20 cellular contexts compared by ENCODE assay signal in genomic region chr15:31560643-31561042, GRCh38.
DNase-seq lines count a peak whose midpoint lies in the region; ATAC-seq and TF ChIP-seq lines count a peak whose summit lies in the region.
"Had no signal": no experiment of that assay in that cellular context is flagged by ENCODE, and none has a peak within 500 bp of the region (broad histone marks: within the 10 kb centered on the region; RNA-seq: fewer than 3 reads in every experiment).

No MANE protein-coding gene starts in this region.

- WGBS in esophagus muscularis mucosa: 74% methylated on average over 4 of the region's 4 CpGs

- H3F3A ChIP-seq in neural progenitor cell (ENCODE audit: low read depth): no peaks in the 10 kb centered on the region

- no peak for ATAC-seq in GM21723 (IDR thresholded peaks at IDR 0.05; ENCODE audit: unreplicated experiment)
- no peak for ATAC-seq in GM21381 (IDR thresholded peaks at IDR 0.05; ENCODE audit: unreplicated experiment)
- ATAC-seq in left colon: no peak

- peak overlapping the region; percentile 21 for H3K4me2 ChIP-seq in neural progenitor cell
- H3K4me2 ChIP-seq: BLaER1 treated with 17β-estradiol and CSF1 and Interleukin-3, amounts not matched to agents 10 nM and 100 nM had no signal

- intact Hi-C loops in activated CD4-positive, alpha-beta T cell treated with anti-CD3 and anti-CD28 coated beads, Interleukin-2, amount 10 ng/mL, durations not matched to agents 24 days and 14 days (cut with micrococcal nuclease): no loop called here
- intact Hi-C loops in esophagus muscularis mucosa (cut with DNase I): no loop called here
- intact Hi-C loops in left colon (cut with DNase I, micrococcal nuclease): no loop called here

- H3K4me3 ChIP-seq in esophagus muscularis mucosa: no peak overlapping the region
- H3K4me3 ChIP-seq in neural progenitor cell: no peak overlapping the region
- H3K4me3 ChIP-seq: BLaER1 treated with 17β-estradiol and CSF1 and Interleukin-3, amounts not matched to agents 10 nM and 100 nM; HAP-1 had no signal

- no peak for TF ChIP-seq EP300 in esophagus muscularis mucosa (IDR thresholded peaks at IDR 0.05)

- peaks cover 0 to 12% (median 2%) of the 10 kb centered on the region in 4 donors for H3K36me3 ChIP-seq in esophagus muscularis mucosa
- no peaks in the 10 kb centered on the region for H3K36me3 ChIP-seq in neural progenitor cell
- H3K36me3 ChIP-seq: BE2C; BLaER1 treated with 17β-estradiol and CSF1 and Interleukin-3, amounts not matched to agents 10 nM and 100 nM; HAP-1 had no signal

- H3K27ac ChIP-seq in esophagus muscularis mucosa (replicated peaks in 1 of 4): no peak overlapping the region
- no peak overlapping the region for H3K27ac ChIP-seq in neural progenitor cell
- H3K27ac ChIP-seq: 22Rv1; BLaER1 treated with 17β-estradiol and CSF1 and Interleukin-3, amounts not matched to agents 10 nM and 100 nM had no signal

- no peak for TF ChIP-seq CTCF in esophagus muscularis mucosa (IDR thresholded peaks at IDR 0.05)
- no peak for TF ChIP-seq CTCF in neural progenitor cell (IDR thresholded peaks at IDR 0.05)

- TF ChIP-seq POLR2A in esophagus muscularis mucosa (IDR thresholded peaks at IDR 0.05; ENCODE audit: low read depth): no peak

- H3K4me1 ChIP-seq in esophagus muscularis mucosa (peaks cover 0 to 3% (median 0%) of the 10 kb centered on the region in 4 donors), neural progenitor cell (peaks cover 15% of the 10 kb centered on the region)
- H3K4me1 ChIP-seq: BE2C; BLaER1 treated with 17β-estradiol and CSF1 and Interleukin-3, amounts not matched to agents 10 nM and 100 nM; HAP-1 had no signal

- no peak overlapping the region for H3K9ac ChIP-seq in neural progenitor cell
- H3K9ac ChIP-seq: BLaER1 treated with 17β-estradiol and CSF1 and Interleukin-3, amounts not matched to agents 10 nM and 100 nM had no signal

- no peaks in the 10 kb centered on the region for H3K36me3 Mint-ChIP-seq in activated CD4-positive, alpha-beta T cell treated with anti-CD3 and anti-CD28 coated beads, Interleukin-2, amount 10 ng/mL, durations not matched to agents 24 days and 14 days (ENCODE audit: low read depth)
- no peaks in the 10 kb centered on the region for H3K36me3 Mint-ChIP-seq in neural progenitor cell
- H3K36me3 Mint-ChIP-seq: CD14-positive monocyte had no signal

- H3K79me2 ChIP-seq in neural progenitor cell (ENCODE audit: low read depth): no peaks in the 10 kb centered on the region

- H3K9me3 Mint-ChIP-seq in activated CD4-positive, alpha-beta T cell treated with anti-CD3 and anti-CD28 coated beads, Interleukin-2, amount 10 ng/mL, durations not matched to agents 24 days and 14 days: no peaks in the 10 kb centered on the region
- no peaks in the 10 kb centered on the region for H3K9me3 Mint-ChIP-seq in neural progenitor cell
- H3K9me3 Mint-ChIP-seq: CD4-positive, alpha-beta T cell; HFFc6 had no signal

- H3K4me3 Mint-ChIP-seq in activated CD4-positive, alpha-beta T cell treated with anti-CD3 and anti-CD28 coated beads, Interleukin-2, amount 10 ng/mL, durations not matched to agents 24 days and 14 days: no peak overlapping the region
- no peak overlapping the region for H3K4me3 Mint-ChIP-seq in neural progenitor cell
- H3K4me3 Mint-ChIP-seq: CD14-positive monocyte; CD4-positive, alpha-beta T cell; HFFc6 had no signal

- no peaks in the 10 kb centered on the region for H3K9me3 ChIP-seq in esophagus muscularis mucosa
- no peaks in the 10 kb centered on the region for H3K9me3 ChIP-seq in neural progenitor cell (ENCODE audit: low read depth)
- H3K9me3 ChIP-seq: BE2C; BLaER1 treated with 17β-estradiol and CSF1 and Interleukin-3, amounts not matched to agents 10 nM and 100 nM; HAP-1 had no signal

- no peak overlapping the region for H2AFZ ChIP-seq in neural progenitor cell (replicated peaks)

- no peaks in the 10 kb centered on the region for H4K20me1 ChIP-seq in neural progenitor cell (ENCODE audit: low read depth)
- H4K20me1 ChIP-seq: BLaER1 treated with 17β-estradiol and CSF1 and Interleukin-3, amounts not matched to agents 10 nM and 100 nM had no signal

- DNase-seq in activated CD4-positive, alpha-beta T cell treated with anti-CD3 and anti-CD28 coated beads, Interleukin-2, amount 10 ng/mL, durations not matched to agents 24 days and 14 days: peak; percentile 40
- DNase-seq in activated CD4-positive, alpha-beta T cell treated with anti-CD3 and anti-CD28 coated beads for 1 hour: no peak
- DNase-seq in esophagus muscularis mucosa (ENCODE audit: extremely low spot score) (peak; percentile 81), neural progenitor cell (ENCODE audit: low spot score) (no peak), left colon (no peak), islet precursor cell (no peak)
- DNase-seq: AML-193; BE2C; CD4-positive, alpha-beta T cell; COR-L47; DMS153; DND-41; GOT3; HFFc6 had no signal

- H3K27me3 Mint-ChIP-seq in activated CD4-positive, alpha-beta T cell treated with anti-CD3 and anti-CD28 coated beads, Interleukin-2, amount 10 ng/mL, durations not matched to agents 24 days and 14 days: peaks cover 5% of the 10 kb centered on the region
- peaks cover 3% of the 10 kb centered on the region for H3K27me3 Mint-ChIP-seq in neural progenitor cell (ENCODE audit: insufficient read depth, low read depth)
- H3K27me3 Mint-ChIP-seq: CD4-positive, alpha-beta T cell had no signal

- no peak overlapping the region for H3K27ac Mint-ChIP-seq in activated CD4-positive, alpha-beta T cell treated with anti-CD3 and anti-CD28 coated beads, Interleukin-2, amount 10 ng/mL, durations not matched to agents 24 days and 14 days
- peak overlapping the region; percentile 74 for H3K27ac Mint-ChIP-seq in neural progenitor cell
- H3K27ac Mint-ChIP-seq: CD14-positive monocyte; CD4-positive, alpha-beta T cell; HFFc6 had no signal

- H3K27me3 ChIP-seq in esophagus muscularis mucosa: no peaks in the 10 kb centered on the region
- H3K27me3 ChIP-seq in neural progenitor cell: no peaks in the 10 kb centered on the region
- H3K27me3 ChIP-seq: BE2C; BLaER1 treated with 17β-estradiol and CSF1 and Interleukin-3, amounts not matched to agents 10 nM and 100 nM had no signal

- H3K4me1 Mint-ChIP-seq in activated CD4-positive, alpha-beta T cell treated with anti-CD3 and anti-CD28 coated beads, Interleukin-2, amount 10 ng/mL, durations not matched to agents 24 days and 14 days: no peaks in the 10 kb centered on the region
- H3K4me1 Mint-ChIP-seq in neural progenitor cell: peaks cover 17% of the 10 kb centered on the region
- H3K4me1 Mint-ChIP-seq: CD14-positive monocyte had no signal

Comparison
In these comparisons a context has a peak if more than half of its experiments do, and no peak if none do; other contexts are left out.
1. DNase-seq: peak in activated CD4-positive, alpha-beta T cell treated with anti-CD3 and anti-CD28 coated beads, Interleukin-2, amount 10 ng/mL, durations not matched to agents 24 days and 14 days (single experiment) and esophagus muscularis mucosa (single experiment); none in activated CD4-positive, alpha-beta T cell treated with anti-CD3 and anti-CD28 coated beads for 1 hour (single experiment), neural progenitor cell (single experiment), left colon (0 of 2) and islet precursor cell (single experiment).